Comparison of ENCODE assay signal across 23 cellular contexts in genomic region chr3:49600781-49601180, GRCh38.
"Had no signal": no experiment of that assay in that cellular context is flagged by ENCODE, and none has a peak within 500 bp of the region (broad histone marks: within the 10 kb centered on the region; RNA-seq: fewer than 3 reads in every experiment).

No MANE protein-coding gene starts in this region.

- H3K36me3 ChIP-seq: left lung, right lobe of liver, stomach, suprapubic skin, upper lobe of left lung had no signal

- H3K27ac ChIP-seq: foreskin keratinocyte, left lung, right lobe of liver, skin epidermis, stomach, suprapubic skin, upper lobe of left lung, VCaP had no signal

- H3K4me1 ChIP-seq: left lung, right lobe of liver, stomach, suprapubic skin, upper lobe of left lung had no signal

- H3K27ac Mint-ChIP-seq: activated CD4-positive, alpha-beta T cell treated with anti-CD3 and anti-CD28 coated beads, Interleukin-2, amount 10 ng/mL, durations not matched to agents 7 days and 5 days; activated CD8-positive, alpha-beta T cell treated with anti-CD3 and anti-CD28 coated beads for 36 hours; activated naive CD8-positive, alpha-beta T cell treated with anti-CD3 and anti-CD28 coated beads for 36 hours; activated T-cell treated with anti-CD3 and anti-CD28 coated beads, Interleukin-2, amount 50 U/mL, for 24 hours; activated T-helper 2 cell treated with anti-CD3 and anti-CD28 coated beads, Interferon-gamma antibody, Interleukin-2, Interleukin-4, amounts not matched to agents 10 μg/mL and 5 μg/mL and 100 μg/mL, durations not matched to agents 14 hours and 24 hours and 36 hours; stimulated activated effector memory CD8-positive, alpha-beta T cell treated with anti-CD3 and anti-CD28 coated beads, Interleukin-12 subunit alpha, Interleukin-12 subunit beta, amount 100 ng/mL, for 72 hours; T-cell; T-helper 2 cell treated with Interferon-gamma antibody and Interleukin-4, amounts not matched to agents 5 μg/mL and 100 μg/mL, for 36 hours had no signal

- H3K27me3 Mint-ChIP-seq: activated CD4-positive, alpha-beta T cell treated with anti-CD3 and anti-CD28 coated beads, Interleukin-2, amount 10 ng/mL, durations not matched to agents 7 days and 5 days; activated CD8-positive, alpha-beta T cell treated with anti-CD3 and anti-CD28 coated beads for 36 hours; activated naive CD8-positive, alpha-beta T cell treated with anti-CD3 and anti-CD28 coated beads for 36 hours; activated T-cell treated with anti-CD3 and anti-CD28 coated beads, Interleukin-2, amount 50 U/mL, for 24 hours; naive B cell; T-cell had no signal

- H3K4me1 Mint-ChIP-seq: naive B cell had no signal

- H3K27me3 ChIP-seq: foreskin keratinocyte, left lung, right lobe of liver, stomach, suprapubic skin, upper lobe of left lung had no signal

- H3K9me3 ChIP-seq: left lung, right lobe of liver, stomach, suprapubic skin, upper lobe of left lung had no signal

- DNase-seq: activated CD4-positive, alpha-beta T cell treated with anti-CD3 and anti-CD28 coated beads, Interleukin-2, amount 10 ng/mL, durations not matched to agents 7 days and 5 days; activated CD8-positive, alpha-beta T cell treated with anti-CD3 and anti-CD28 coated beads for 36 hours; activated naive CD4-positive, alpha-beta T cell treated with Interleukin-2 at 50 U/mL for 16 hours; activated naive CD8-positive, alpha-beta T cell treated with anti-CD3 and anti-CD28 coated beads for 36 hours; activated T-cell treated with anti-CD3 and anti-CD28 coated beads, Interleukin-2, amount 50 U/mL, for 24 hours; cerebellar nuclear complex; effector CD4-positive, alpha-beta T cell; foreskin keratinocyte; left lung; naive B cell; nucleus accumbens; right lobe of liver; stimulated activated CD4-positive, alpha-beta T cell treated with anti-CD3 and anti-CD28 coated beads, Interleukin-1b, Interleukin-23, amount 100 ng/mL, for 48 hours; stomach; T-cell; upper lobe of left lung had no signal

- H3K4me3 ChIP-seq: left lung, lung, right lobe of liver, skin epidermis, stomach, suprapubic skin, upper lobe of left lung had no signal

- H3K36me3 Mint-ChIP-seq: activated naive CD8-positive, alpha-beta T cell treated with anti-CD3 and anti-CD28 coated beads for 36 hours; naive B cell; stimulated activated effector memory CD8-positive, alpha-beta T cell treated with anti-CD3 and anti-CD28 coated beads, Interleukin-12 subunit alpha, Interleukin-12 subunit beta, amount 100 ng/mL, for 72 hours; T-cell had no signal

- H3K4me3 Mint-ChIP-seq: activated CD4-positive, alpha-beta T cell treated with anti-CD3 and anti-CD28 coated beads, Interleukin-2, amount 10 ng/mL, durations not matched to agents 7 days and 5 days; activated CD8-positive, alpha-beta T cell treated with anti-CD3 and anti-CD28 coated beads for 36 hours; activated naive CD8-positive, alpha-beta T cell treated with anti-CD3 and anti-CD28 coated beads for 36 hours; activated T-cell treated with anti-CD3 and anti-CD28 coated beads, Interleukin-2, amount 50 U/mL, for 24 hours; naive B cell; stimulated activated effector memory CD8-positive, alpha-beta T cell treated with anti-CD3 and anti-CD28 coated beads, Interleukin-12 subunit alpha, Interleukin-12 subunit beta, amount 100 ng/mL, for 72 hours; T-cell; T-helper 2 cell treated with Interferon-gamma antibody and Interleukin-4, amounts not matched to agents 5 μg/mL and 100 μg/mL, for 36 hours had no signal

- H3K9me3 Mint-ChIP-seq: activated CD4-positive, alpha-beta T cell treated with anti-CD3 and anti-CD28 coated beads, Interleukin-2, amount 10 ng/mL, durations not matched to agents 7 days and 5 days; activated CD8-positive, alpha-beta T cell treated with anti-CD3 and anti-CD28 coated beads for 36 hours; activated naive CD8-positive, alpha-beta T cell treated with anti-CD3 and anti-CD28 coated beads for 36 hours; activated T-cell treated with anti-CD3 and anti-CD28 coated beads, Interleukin-2, amount 50 U/mL, for 24 hours; activated T-helper 2 cell treated with anti-CD3 and anti-CD28 coated beads, Interferon-gamma antibody, Interleukin-2, Interleukin-4, amounts not matched to agents 10 μg/mL and 5 μg/mL and 100 μg/mL, durations not matched to agents 14 hours and 24 hours and 36 hours; naive B cell; stimulated activated effector memory CD8-positive, alpha-beta T cell treated with anti-CD3 and anti-CD28 coated beads, Interleukin-12 subunit alpha, Interleukin-12 subunit beta, amount 100 ng/mL, for 72 hours; T-cell; T-helper 2 cell treated with Interferon-gamma antibody and Interleukin-4, amounts not matched to agents 5 μg/mL and 100 μg/mL, for 36 hours had no signal
